32 cellular contexts compared by ENCODE assay signal in the genomic region with DNA sequence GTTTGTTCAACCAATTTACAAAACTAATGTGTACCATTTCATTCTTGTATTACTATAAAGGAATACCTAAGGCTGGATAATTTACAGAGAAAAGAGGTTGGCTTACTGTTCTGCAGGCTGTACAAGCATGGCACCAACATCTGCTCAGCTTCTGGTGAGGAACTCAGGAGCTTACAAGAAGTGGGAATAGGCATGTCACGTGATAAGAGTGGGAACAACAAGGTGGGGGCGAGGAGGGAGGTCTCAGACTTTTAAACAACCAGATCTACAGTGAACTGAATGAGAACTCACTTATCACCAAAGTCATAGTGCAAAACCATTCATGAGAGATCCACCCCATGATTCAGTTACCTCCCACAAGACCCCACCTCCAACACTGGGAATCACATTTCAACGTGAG.
"Had no signal": no experiment of that assay in that cellular context is flagged by ENCODE, and none has a peak within 500 bp of the region (broad histone marks: within the 10 kb centered on the region; RNA-seq: fewer than 3 reads in every experiment).

No MANE protein-coding gene starts in this region.

- H3K4me1 Mint-ChIP-seq: activated naive CD8-positive, alpha-beta T cell treated with anti-CD3 and anti-CD28 coated beads, Interleukin-2, amount 50 U/mL, for 24 hours; activated T-helper 17 cell treated with anti-CD3 and anti-CD28 coated beads, Interleukin-2, amount 50 U/mL, for 72 hours; brain; WTC11 had no signal

- ATAC-seq: activated CD8-positive, alpha-beta T cell treated with anti-CD3 and anti-CD28 coated beads for 36 hours; activated naive CD8-positive, alpha-beta T cell treated with anti-CD3 and anti-CD28 coated beads, Interleukin-2, amount 50 U/mL, for 24 hours; activated T-cell treated with anti-CD3 and anti-CD28 coated beads, Interleukin-2, amount 50 U/mL, for 4 hours; activated T-helper 17 cell treated with anti-CD3 and anti-CD28 coated beads, Interleukin-2, amount 50 U/mL, for 72 hours; esophagus mucosa; gastrocnemius medialis; heart left ventricle; WTC11 had no signal

- FAIRE-seq: TTC549 had no signal

- H3K9me3 Mint-ChIP-seq: activated naive CD8-positive, alpha-beta T cell treated with anti-CD3 and anti-CD28 coated beads, Interleukin-2, amount 50 U/mL, for 24 hours had no signal

- H3K4me1 ChIP-seq: adrenal gland, ascending aorta, breast epithelium, colonic mucosa, gastrocnemius medialis, heart left ventricle had no signal

- H3K9me3 ChIP-seq: adrenal gland, ascending aorta, breast epithelium, colonic mucosa, gastrocnemius medialis had no signal

- H3K36me3 Mint-ChIP-seq: activated naive CD8-positive, alpha-beta T cell; brain; WTC11 had no signal

- H3K4me3 Mint-ChIP-seq: activated CD8-positive, alpha-beta T cell treated with anti-CD3 and anti-CD28 coated beads for 36 hours; activated naive CD8-positive, alpha-beta T cell; activated naive CD8-positive, alpha-beta T cell treated with anti-CD3 and anti-CD28 coated beads, Interleukin-2, amount 50 U/mL, for 24 hours; activated T-cell treated with anti-CD3 and anti-CD28 coated beads, Interleukin-2, amount 50 U/mL, for 4 hours; activated T-helper 17 cell treated with anti-CD3 and anti-CD28 coated beads, Interleukin-2, amount 50 U/mL, for 72 hours; brain; WTC11 had no signal

- H3K27ac ChIP-seq: adrenal gland, ascending aorta, breast epithelium, cardiac muscle cell, colonic mucosa, gastrocnemius medialis, heart left ventricle, VCaP had no signal

- H3K27me3 Mint-ChIP-seq: activated CD8-positive, alpha-beta T cell treated with anti-CD3 and anti-CD28 coated beads for 36 hours; activated naive CD8-positive, alpha-beta T cell; activated naive CD8-positive, alpha-beta T cell treated with anti-CD3 and anti-CD28 coated beads, Interleukin-2, amount 50 U/mL, for 24 hours; activated T-helper 17 cell treated with anti-CD3 and anti-CD28 coated beads, Interleukin-2, amount 50 U/mL, for 72 hours had no signal

- H3K27me3 ChIP-seq: adrenal gland, ascending aorta, breast epithelium, cardiac muscle cell, colonic mucosa, gastrocnemius medialis, heart left ventricle had no signal

- H3K36me3 ChIP-seq: adrenal gland, ascending aorta, breast epithelium, cardiac muscle cell, colonic mucosa, gastrocnemius medialis, heart left ventricle had no signal

- H3K27ac Mint-ChIP-seq: activated CD8-positive, alpha-beta T cell treated with anti-CD3 and anti-CD28 coated beads for 36 hours; activated naive CD8-positive, alpha-beta T cell; activated naive CD8-positive, alpha-beta T cell treated with anti-CD3 and anti-CD28 coated beads, Interleukin-2, amount 50 U/mL, for 24 hours; activated T-helper 17 cell treated with anti-CD3 and anti-CD28 coated beads, Interleukin-2, amount 50 U/mL, for 72 hours; brain; WTC11 had no signal

- H3K4me3 ChIP-seq: adrenal gland, ascending aorta, breast epithelium, cardiac muscle cell, colonic mucosa, gastrocnemius medialis, heart left ventricle had no signal

- DNase-seq: activated CD4-positive, alpha-beta T cell treated with anti-CD3 and anti-CD28 coated beads for 1 hour; activated CD4-positive, alpha-beta T cell treated with anti-CD3 and anti-CD28 coated beads for 48 hours; activated CD4-positive, alpha-beta T cell treated with anti-CD3 and anti-CD28 coated beads, Interleukin-2, amount 50 U/mL, for 1 hour; activated CD4-positive, alpha-beta T cell treated with anti-CD3 and anti-CD28 coated beads, Interleukin-2, amount 50 U/mL, for 48 hours; activated CD8-positive, alpha-beta memory T cell treated with anti-CD3 and anti-CD28 coated beads for 24 hours; activated CD8-positive, alpha-beta T cell treated with anti-CD3 and anti-CD28 coated beads for 36 hours; activated effector memory CD4-positive, alpha-beta T cell treated with Interleukin-2 at 50 U/mL for 16 hours; activated gamma-delta T cell treated with Interleukin-2 at 50 U/mL for 16 hours; activated naive CD4-positive, alpha-beta T cell treated with anti-CD3 and anti-CD28 coated beads, Interleukin-2, amount 50 U/mL, for 16 hours; activated naive CD4-positive, alpha-beta T cell treated with Interleukin-2 at 50 U/mL for 16 hours; activated naive CD8-positive, alpha-beta T cell treated with anti-CD3 and anti-CD28 coated beads, Interleukin-2, amount 50 U/mL, for 24 hours; activated T-cell treated with anti-CD3 and anti-CD28 coated beads, Interleukin-2, amount 50 U/mL, for 4 hours; adrenal gland; central memory CD4-positive, alpha-beta T cell; cerebellar nuclear complex; colonic mucosa; effector CD8-positive, alpha-beta T cell; foreskin fibroblast; gastrocnemius medialis; glutamatergic neuron; heart left ventricle; T-helper 2 cell had no signal
